17 cellular contexts compared by ENCODE assay signal in genomic region chr12:65640489-65640901, GRCh38.
DNase-seq lines count a peak whose midpoint lies in the region; ATAC-seq, FAIRE-seq and TF ChIP-seq lines count a peak whose summit lies in the region.
"Had no signal": no experiment of that assay in that cellular context is flagged by ENCODE, and none has a peak within 500 bp of the region (broad histone marks: within the 10 kb centered on the region; RNA-seq: fewer than 3 reads in every experiment).

No MANE protein-coding gene starts in this region.

- H2AFZ ChIP-seq in HCT116 (ENCODE audit: low read depth, low read length, poor library complexity, severe bottlenecking) (no peak overlapping the region), K562 (ENCODE audit: low read depth, low read length) (peak overlapping the region; percentile 56)

- BruUV-seq in HCT116 (replicated peaks; lab: Mats Ljungman, UMichigan): no TSS peak
- BruUV-seq in K562 (replicated peaks; lab: Mats Ljungman, UMichigan): no TSS peak

- H3K9ac ChIP-seq in HCT116 (ENCODE audit: low read length) (peak overlapping the region; percentile 34), K562 (ENCODE audit: insufficient read depth in 1 of 2, low read depth in 2 of 2, low read length in 2 of 2) (0 out of 4 replicates have a peak overlapping the region, but pooled peaks of 1 of the 2 experiments have one; percentile 12)

- no peaks in the 10 kb centered on the region for H3K9me2 ChIP-seq in HCT116 (ENCODE audit: insufficient read depth)

- TF ChIP-seq POLR2A in HCT116 (IDR thresholded peaks at IDR 0.05; ENCODE audit: borderline replicate concordance, extremely low read depth, insufficient read depth, insufficient read length) (no peak), K562 (conservative IDR thresholded peaks at IDR 0.05) (no peak)

- H3K4me2 ChIP-seq in HCT116 (ENCODE audit: low read length): peak overlapping the region; percentile 16; the same call in 1 of the 2 replicates
- peak overlapping the region; percentile 12 for H3K4me2 ChIP-seq in K562 (ENCODE audit: insufficient read depth, low read length)

- POLR2A ChIA-PET in HCT116 (lab: Charles Lee) (interaction anchor here (0.8 to 1.5 kb wide), 4 partner anchors 9 to 187 kb away, joined by 3 to 6 read pairs (median 4); no protein-coding TSS in a partner anchor), K562 (lab: Yijun Ruan, JAX) (no interaction called here)

- no peaks in the 10 kb centered on the region for H3K27me3 ChIP-seq in HCT116 (ENCODE audit: insufficient read depth, low read length)
- no peaks in the 10 kb centered on the region for H3K27me3 ChIP-seq in K562 (ENCODE audit: control insufficient read depth in 2 of 2, insufficient read depth in 2 of 2, low read length in 2 of 2)
- H3K27me3 ChIP-seq: cardiac muscle cell, MG63 had no signal

- RAD21 ChIA-PET in HCT116 (lab: Charles Lee; ENCODE audit: low non-redundant PET in 1 of 2, low total read pairs in 2 of 2, uncharacterized antibody in 2 of 2, unreplicated experiment in 2 of 2): no interaction called here

- intact Hi-C loops in HCT116 (cut with micrococcal nuclease): no loop called here
- intact Hi-C loops in K562 (cut with micrococcal nuclease): no loop called here
- intact Hi-C loops in left cardiac atrium (cut with DNase I): no loop called here

- H3K36me3 ChIP-seq in HCT116 (ENCODE audit: control insufficient read depth in 1 of 2, insufficient read depth in 2 of 2, low read length in 2 of 2) (no peaks in the 10 kb centered on the region; a peak in 1 of 4 replicates), K562 (ENCODE audit: control insufficient read depth, insufficient read depth, low read length) (no peaks in the 10 kb centered on the region)
- H3K36me3 ChIP-seq: cardiac muscle cell, MG63 had no signal

- ATAC-seq in HCT116 (no peak), K562 (no peak; the same call in 2 of the 3 replicates), left cardiac atrium (peak; percentile 8 to 81), HG02610 (IDR thresholded peaks at IDR 0.05; ENCODE audit: unreplicated experiment) (no peak)
- ATAC-seq: effector memory CD8-positive, alpha-beta T cell had no signal

- no peak for DNase-seq in HCT116 (ENCODE audit: low read depth, low spot score)
- DNase-seq in K562 (ENCODE audit: extremely low read depth in 1 of 4, low spot score in 3 of 4): no peak
- DNase-seq in left cardiac atrium: no peak
- peak; percentile 97 for DNase-seq in smooth muscle cell of the brain vasculature (ENCODE audit: low read depth, low spot score)
- DNase-seq in activated CD8-positive, alpha-beta memory T cell treated with anti-CD3 and anti-CD28 coated beads for 24 hours: no peak
- no peak for DNase-seq in activated CD4-positive, alpha-beta T cell treated with anti-CD3 and anti-CD28 coated beads for 4 hours
- no peak for DNase-seq in stimulated activated CD4-positive, alpha-beta T cell treated with anti-CD3 and anti-CD28 coated beads, Interleukin-4, amount 100 ng/mL, for 1 hour
- DNase-seq: activated T-cell treated with anti-CD3 and anti-CD28 coated beads for 4 hours; CD4-positive, alpha-beta memory T cell; effector memory CD8-positive, alpha-beta T cell; kidney; MG63; NCI-H2081 treated with DMSO at 0.1 percent for 48 hours; NCI-H69; substantia nigra had no signal

- CTCF ChIA-PET in HCT116 (lab: Charles Lee) (no interaction called here), K562 (lab: Yijun Ruan, JAX; ENCODE audit: low intra/inter-chr PET ratio) (no interaction called here)

- H3K9me3 ChIP-seq in HCT116 (ENCODE audit: control insufficient read depth in 1 of 2, insufficient read depth in 1 of 2, low read depth in 1 of 2, low read length in 2 of 2): no peaks in the 10 kb centered on the region
- no peaks in the 10 kb centered on the region for H3K9me3 ChIP-seq in K562 (replicated peaks; ENCODE audit: control insufficient read depth, insufficient read depth, low read depth, low read length)
- H3K9me3 ChIP-seq: MG63 had no signal

- TF ChIP-seq RAD21 in HCT116 (IDR thresholded peaks at IDR 0.05; ENCODE audit: low read depth) (no peak), K562 (CRISPR knock-in tag; conservative IDR thresholded peaks at IDR 0.05 in 1 of 2, IDR thresholded peaks at IDR 0.05 in 1 of 2) (no peak)

- no peak for TF ChIP-seq CTCF in HCT116 (IDR thresholded peaks at IDR 0.05 in 2 of 3, conservative IDR thresholded peaks at IDR 0.05 in 1 of 3; ENCODE audit: borderline replicate concordance in 1 of 3, insufficient read depth in 1 of 3, low read depth in 2 of 3, low read length in 2 of 3)
- no peak for TF ChIP-seq CTCF in K562 (IDR thresholded peaks at IDR 0.05 in 2 of 3, conservative IDR thresholded peaks at IDR 0.05 in 1 of 3; ENCODE audit: insufficient read depth in 2 of 3, low read depth in 1 of 3, low read length in 3 of 3)

- WGBS in K562 (ENCODE audit: insufficient coverage, low coverage, missing lambda C conversion rate): 32% methylated on average over 2 of the region's 3 CpGs

- H4K20me1 ChIP-seq in HCT116 (ENCODE audit: insufficient read depth) (no peaks in the 10 kb centered on the region), K562 (replicated peaks; ENCODE audit: control insufficient read depth, insufficient read depth, low read length) (no peaks in the 10 kb centered on the region)

- no peaks in the 10 kb centered on the region for H3K9me1 ChIP-seq in K562 (ENCODE audit: control insufficient read depth, insufficient read depth, low read length)

- H3K27ac ChIP-seq in HCT116 (ENCODE audit: low read depth, low read length): peak overlapping the region; percentile 73
- no peak overlapping the region for H3K27ac ChIP-seq in K562 (ENCODE audit: extremely low read depth, low read depth, low read length)
- H3K27ac ChIP-seq: cardiac muscle cell had no signal

- FAIRE-seq in K562 (lab: Jason Lieb, UNC): no peak
- FAIRE-seq: kidney had no signal

- TF ChIP-seq EP300 in K562 (IDR thresholded peaks at IDR 0.05; ENCODE audit: low read length): no peak

- in situ Hi-C loops in K562 (cut with MboI): no loop called here

- H3K4me3 ChIP-seq in HCT116 (replicated peaks in 1 of 2; ENCODE audit: low read depth in 1 of 2, low read length in 2 of 2) (no peak overlapping the region), K562 (no peak overlapping the region)
- H3K4me3 ChIP-seq: cardiac muscle cell, MG63 had no signal

- H3K79me2 ChIP-seq in HCT116 (ENCODE audit: insufficient read depth, low read length): peaks cover 22% of the 10 kb centered on the region; the same call in 1 of the 2 replicates
- H3K79me2 ChIP-seq in K562 (ENCODE audit: control insufficient read depth, insufficient read depth, low read length): no peaks in the 10 kb centered on the region

- H3K4me1 ChIP-seq in HCT116 (ENCODE audit: control insufficient read depth in 1 of 2, insufficient read depth in 2 of 2, low read length in 2 of 2) (peaks cover 36 to 75% of the 10 kb centered on the region in 2 experiments), K562 (replicated peaks in 1 of 2; ENCODE audit: control insufficient read depth in 2 of 2, insufficient read depth in 2 of 2, low read length in 2 of 2) (peaks cover 0 to 5% of the 10 kb centered on the region in 2 experiments; a peak in 2 of 5 replicates)

TF ChIP-seq in HCT116, 20 proteins besides CTCF, POLR2A, EP300 and RAD21:
- TF ChIP-seq CBX3 (IDR thresholded peaks at IDR 0.05; ENCODE audit: low read depth) (no peak), MAX (IDR thresholded peaks at IDR 0.05) (peak; percentile 24)
TF ChIP-seq in HCT116: peak in this region for 1.

TF ChIP-seq in K562, 482 proteins besides CTCF, POLR2A, EP300 and RAD21 (continues in another document):
- TF ChIP-seq ZC3H8 (IDR thresholded peaks at IDR 0.05): no peak

Comparison
In these comparisons a context has a peak if more than half of its experiments do, and no peak if none do; other contexts are left out.
1. ATAC-seq: peak in left cardiac atrium (2 of 2); none in HCT116 (single experiment), K562 (single experiment) and HG02610 (single experiment).
2. Of the 22 proteins assayed by ChIP-seq in both K562 and HCT116: peak only in K562: none; only in HCT116: MAX; in both: none; in neither: 21.